7 cellular contexts compared by ENCODE assay signal in genomic region chr13:99501135-99501951, GRCh38. TPM values are rescaled to one million over a fixed set of nuclear protein-coding genes. Genes with fewer than 3 reads are reported as not detected.
A peak's percentile ranks its signal among the peaks of the same experiment; 100 is the strongest.
DNase-seq lines count a peak whose midpoint lies in the region; ATAC-seq, FAIRE-seq and TF ChIP-seq lines count a peak whose summit lies in the region.

Gene TM9SF2 (plus strand): TSS chr13:99501472. CDS start chr13:99501607, 135 bp downstream.

- peak within 1 kb of the TSS; percentile 84 for H3K4me2 ChIP-seq in hepatocyte

- DNase-seq in GM18507 (ENCODE audit: extremely low spot score, insufficient read length, low read depth) (peak; percentile 78), NCI-H2081 (lab: John Stamatoyannopoulos, UW) (peak; percentile 96 to 97), T1000 (lab: John Stamatoyannopoulos, UW) (peak; percentile 86), astrocyte of the hippocampus (ENCODE audit: low read depth, low spot score) (peak; percentile 99), hepatocyte (ENCODE audit: low spot score) (peak; percentile 97), retina (peak; percentile 98)

- peaks cover 34% of the 10 kb centered on the region for H4K20me1 ChIP-seq in hepatocyte (ENCODE audit: insufficient read depth, poor library complexity, severe bottlenecking)

- peaks cover 52% of the 10 kb centered on the region for H3K79me2 ChIP-seq in hepatocyte

- peaks cover 31% of the 10 kb centered on the region for H3K4me1 ChIP-seq in hepatocyte (ENCODE audit: insufficient read depth)

- FAIRE-seq in GM18507 (lab: Jason Lieb, UNC): peak; percentile 98

- H3K9me3 ChIP-seq in hepatocyte (ENCODE audit: low read depth): no peaks in the 10 kb centered on the region

- 2% methylated on average over 61 of the region's 61 CpGs for WGBS in hepatocyte (ENCODE audit: low lambda C conversion rate, missing lambda C conversion rate)

- H3K4me3 ChIP-seq in hepatocyte: peak within 1 kb of the TSS; percentile 78

- no peaks in the 10 kb centered on the region for H3K27me3 ChIP-seq in hepatocyte

- no peaks in the 10 kb centered on the region for H3K36me3 ChIP-seq in hepatocyte (replicated peaks; ENCODE audit: insufficient read depth, low read depth)

- peak within 1 kb of the TSS; percentile 79 for H2AFZ ChIP-seq in hepatocyte

- H3K27ac ChIP-seq in hepatocyte: peak within 1 kb of the TSS; percentile 97

- peak; percentile 59 for ATAC-seq in HG02981 (IDR thresholded peaks at IDR 0.05; ENCODE audit: unreplicated experiment)

- no peaks in the 10 kb centered on the region for H3K9me2 ChIP-seq in hepatocyte (replicated peaks; ENCODE audit: insufficient read depth)

- TF ChIP-seq CTCF in hepatocyte (IDR thresholded peaks at IDR 0.05; ENCODE audit: poor library complexity): no peak

RNA-seq across cellular contexts. Expression of gene TM9SF2, which starts in this region (rescaled TPM):
- 272 and 280 TPM in 2 replicates for total RNA-seq in hepatocyte
- polyA plus RNA-seq in hepatocyte: 160 and 184 TPM in 2 replicates

Comparison
In these comparisons a context has a peak if more than half of its experiments do, and no peak if none do; other contexts are left out.
1. Peak in every context shown above with its lines: DNase-seq, ATAC-seq, H3K4me3 ChIP-seq and H3K27ac ChIP-seq.